In genomic region chr2:64737547-64737946, GRCh38 we compare ENCODE assay signal across 12 cellular contexts.
DNase-seq lines count a peak whose midpoint lies in the region; ATAC-seq and TF ChIP-seq lines count a peak whose summit lies in the region.
"Had no signal": no experiment of that assay in that cellular context is flagged by ENCODE, and none has a peak within 500 bp of the region (broad histone marks: within the 10 kb centered on the region; RNA-seq: fewer than 3 reads in every experiment).

No MANE protein-coding gene starts in this region.

- DNase-seq in AG10803 (ENCODE audit: low read depth): peak; percentile 46
- DNase-seq in activated naive CD8-positive, alpha-beta T cell treated with anti-CD3 and anti-CD28 coated beads, Interleukin-2, amount 10 ng/mL, durations not matched to agents 7 days and 5 days: no peak
- no peak for DNase-seq in amygdala (lab: John Stamatoyannopoulos, UW)
- no peak for DNase-seq in DMS153 (lab: John Stamatoyannopoulos, UW)
- no peak for DNase-seq in DMS53 (lab: John Stamatoyannopoulos, UW)
- no peak for DNase-seq in NCI-H128 (lab: John Stamatoyannopoulos, UW; ENCODE audit: unreplicated experiment)
- DNase-seq: BE2C; effector CD8-positive, alpha-beta T cell; NCI-H345; thyroid gland had no signal

- peaks cover 3% of the 10 kb centered on the region for H3K9me3 Mint-ChIP-seq in activated naive CD8-positive, alpha-beta T cell treated with anti-CD3 and anti-CD28 coated beads, Interleukin-2, amount 10 ng/mL, durations not matched to agents 7 days and 5 days

- peak; percentile 37 for ATAC-seq in GM18870 (IDR thresholded peaks at IDR 0.05; ENCODE audit: unreplicated experiment)
- ATAC-seq in HG02870 (IDR thresholded peaks at IDR 0.05; ENCODE audit: unreplicated experiment): peak; percentile 62
- peak; percentile 91 for ATAC-seq in activated naive CD8-positive, alpha-beta T cell treated with anti-CD3 and anti-CD28 coated beads, Interleukin-2, amount 10 ng/mL, durations not matched to agents 7 days and 5 days (ENCODE audit: low read depth)

- peaks cover 29% of the 10 kb centered on the region for H3K4me1 Mint-ChIP-seq in activated naive CD8-positive, alpha-beta T cell treated with anti-CD3 and anti-CD28 coated beads, Interleukin-2, amount 10 ng/mL, durations not matched to agents 7 days and 5 days

- POLR2A ChIA-PET in activated naive CD8-positive, alpha-beta T cell treated with anti-CD3 and anti-CD28 coated beads, Interleukin-2, amount 10 ng/mL, durations not matched to agents 7 days and 5 days (lab: Charles Lee): interaction anchor here (0.8 to 5.5 kb wide), 5 partner anchors 10 to 490 kb away, joined by 3 to 39 read pairs (median 10); partner anchors contain the start of genes ACTR2 and SERTAD2

- no peak overlapping the region for H3K4me3 ChIP-seq in AG10803 (ENCODE audit: low read length)
- H3K4me3 ChIP-seq: thyroid gland had no signal

- peaks cover 22% of the 10 kb centered on the region for H3K36me3 Mint-ChIP-seq in activated naive CD8-positive, alpha-beta T cell treated with anti-CD3 and anti-CD28 coated beads, Interleukin-2, amount 10 ng/mL, durations not matched to agents 7 days and 5 days

- peak overlapping the region; percentile 40 for H3K4me3 Mint-ChIP-seq in activated naive CD8-positive, alpha-beta T cell treated with anti-CD3 and anti-CD28 coated beads, Interleukin-2, amount 10 ng/mL, durations not matched to agents 7 days and 5 days

- no peak for TF ChIP-seq CTCF in AG10803 (conservative IDR thresholded peaks at IDR 0.05; ENCODE audit: low read length)

- no peaks in the 10 kb centered on the region for H3K27me3 Mint-ChIP-seq in activated naive CD8-positive, alpha-beta T cell treated with anti-CD3 and anti-CD28 coated beads, Interleukin-2, amount 10 ng/mL, durations not matched to agents 7 days and 5 days

- H3K27ac Mint-ChIP-seq in activated naive CD8-positive, alpha-beta T cell treated with anti-CD3 and anti-CD28 coated beads, Interleukin-2, amount 10 ng/mL, durations not matched to agents 7 days and 5 days: peak overlapping the region; percentile 36

Comparison
In these comparisons a context has a peak if more than half of its experiments do, and no peak if none do; other contexts are left out.
1. ATAC-seq: peak in every context shown above with its lines; median percentile 91 in activated naive CD8-positive, alpha-beta T cell treated with anti-CD3 and anti-CD28 coated beads, Interleukin-2, amount 10 ng/mL, durations not matched to agents 7 days and 5 days; 62 in HG02870; 37 in GM18870.